8 cellular contexts compared by ENCODE assay signal in the genomic region with DNA sequence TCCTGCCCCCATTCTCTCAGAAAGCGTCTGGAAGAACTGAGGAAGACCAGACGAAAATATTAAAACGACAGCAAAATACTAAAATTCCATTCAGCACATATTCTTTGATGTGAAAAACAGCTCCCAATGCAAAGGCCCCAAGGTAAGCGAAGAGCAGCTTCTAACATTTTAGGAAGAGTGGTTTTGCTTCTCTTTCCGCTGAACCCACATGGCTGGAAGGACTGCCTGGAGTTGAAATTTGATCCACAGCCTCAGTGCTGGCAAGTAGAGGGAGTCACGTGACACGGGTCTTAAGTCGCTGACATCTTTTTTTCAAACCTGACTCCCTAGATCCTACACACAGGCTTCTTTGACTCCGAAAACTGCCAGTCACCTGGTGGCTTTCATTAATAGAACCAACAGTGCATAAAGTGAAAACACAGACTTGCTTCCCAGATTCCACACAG. TPM values are rescaled to one million over a fixed set of nuclear protein-coding genes. Genes with fewer than 3 reads are reported as not detected.
DNase-seq lines count a peak whose midpoint lies in the region; ATAC-seq and TF ChIP-seq lines count a peak whose summit lies in the region.

TSS of gene FAM13A (minus strand) at position 233 of the 446 bp plus-strand sequence. CDS start at position 12, 221 bp downstream.

- H3K27me3 ChIP-seq in RWPE2 (ENCODE audit: insufficient read depth, poor library complexity, severe bottlenecking) = no peaks in the 10 kb centered on the region
- no peaks in the 10 kb centered on the region for H3K27me3 ChIP-seq in lower lobe of right lung (ENCODE audit: low read depth)

- ATAC-seq in GM18909 (IDR thresholded peaks at IDR 0.05; ENCODE audit: poor library complexity, unreplicated experiment) (peak; percentile 80), RWPE2 (ENCODE audit: low read depth) (peak; percentile 94), lower lobe of right lung (peak; percentile 90 to 97), HG02840 (IDR thresholded peaks at IDR 0.05; ENCODE audit: low FRiP score, unreplicated experiment) (no peak)

- H3K4me3 Mint-ChIP-seq in endothelial cell (ENCODE audit: unreplicated experiment) = peak within 1 kb of the TSS; percentile 91

- H3K4me1 Mint-ChIP-seq in endothelial cell (ENCODE audit: unreplicated experiment) = peaks cover 35% of the 10 kb centered on the region

- peak within 1 kb of the TSS; percentile 26 for H3K4me3 ChIP-seq in RWPE2 (ENCODE audit: severe bottlenecking)
- peak within 1 kb of the TSS; percentile 47 for H3K4me3 ChIP-seq in lower lobe of right lung

- H3K4me1 ChIP-seq in RWPE2 (ENCODE audit: insufficient read depth, poor library complexity, severe bottlenecking) (peaks cover 14% of the 10 kb centered on the region), lower lobe of right lung (peaks cover 4% of the 10 kb centered on the region)

- H3K36me3 ChIP-seq in RWPE2 (ENCODE audit: low read depth) (no peaks in the 10 kb centered on the region; the same call in 1 of the 2 replicates), lower lobe of right lung (no peaks in the 10 kb centered on the region)

- DNase-seq in AG08396 (ENCODE audit: low spot score) = peak; percentile 77
- DNase-seq in Kasumi-1 (lab: John Stamatoyannopoulos, UW) = peak; percentile 68 to 76
- DNase-seq in RWPE2 (ENCODE audit: low spot score) = peak; percentile 69
- DNase-seq in endothelial cell (ENCODE audit: low spot score) = peak; percentile 49
- DNase-seq in lower lobe of right lung = peak; percentile 76
- peak; percentile 76 for DNase-seq in superior temporal gyrus (ENCODE audit: extremely low spot score)

- TF ChIP-seq CTCF in RWPE2 (IDR thresholded peaks at IDR 0.05; ENCODE audit: poor library complexity, severe bottlenecking) (no peak), endothelial cell (IDR thresholded peaks at IDR 0.05; ENCODE audit: unreplicated experiment) (no peak), lower lobe of right lung (IDR thresholded peaks at IDR 0.05) (no peak)

- peak within 1 kb of the TSS; percentile 90 for H3K27ac Mint-ChIP-seq in endothelial cell (ENCODE audit: unreplicated experiment)

- H3K27ac ChIP-seq in RWPE2 (ENCODE audit: poor library complexity, severe bottlenecking) (no peak within 1 kb of the TSS), lower lobe of right lung (peak within 1 kb of the TSS; percentile 53)

- no peaks in the 10 kb centered on the region for H3K9me3 Mint-ChIP-seq in endothelial cell (ENCODE audit: unreplicated experiment)

- H3K9me3 ChIP-seq in RWPE2 (ENCODE audit: severe bottlenecking) = no peaks in the 10 kb centered on the region
- H3K9me3 ChIP-seq in lower lobe of right lung = no peaks in the 10 kb centered on the region

- H3K36me3 Mint-ChIP-seq in endothelial cell (ENCODE audit: low read depth, unreplicated experiment) = no peaks in the 10 kb centered on the region

- intact Hi-C loops in lower lobe of right lung (cut with DNase I) = no loop called here

- H3K27me3 Mint-ChIP-seq in endothelial cell (ENCODE audit: unreplicated experiment) = no peaks in the 10 kb centered on the region

RNA-seq across cellular contexts. Expression of gene FAM13A, which starts in this region (rescaled TPM):
- total RNA-seq in endothelial cell (ENCODE audit: unreplicated experiment) (16.7 TPM), lower lobe of right lung (39.1 TPM)
